16 cellular contexts compared by ENCODE assay signal in the genomic region with DNA sequence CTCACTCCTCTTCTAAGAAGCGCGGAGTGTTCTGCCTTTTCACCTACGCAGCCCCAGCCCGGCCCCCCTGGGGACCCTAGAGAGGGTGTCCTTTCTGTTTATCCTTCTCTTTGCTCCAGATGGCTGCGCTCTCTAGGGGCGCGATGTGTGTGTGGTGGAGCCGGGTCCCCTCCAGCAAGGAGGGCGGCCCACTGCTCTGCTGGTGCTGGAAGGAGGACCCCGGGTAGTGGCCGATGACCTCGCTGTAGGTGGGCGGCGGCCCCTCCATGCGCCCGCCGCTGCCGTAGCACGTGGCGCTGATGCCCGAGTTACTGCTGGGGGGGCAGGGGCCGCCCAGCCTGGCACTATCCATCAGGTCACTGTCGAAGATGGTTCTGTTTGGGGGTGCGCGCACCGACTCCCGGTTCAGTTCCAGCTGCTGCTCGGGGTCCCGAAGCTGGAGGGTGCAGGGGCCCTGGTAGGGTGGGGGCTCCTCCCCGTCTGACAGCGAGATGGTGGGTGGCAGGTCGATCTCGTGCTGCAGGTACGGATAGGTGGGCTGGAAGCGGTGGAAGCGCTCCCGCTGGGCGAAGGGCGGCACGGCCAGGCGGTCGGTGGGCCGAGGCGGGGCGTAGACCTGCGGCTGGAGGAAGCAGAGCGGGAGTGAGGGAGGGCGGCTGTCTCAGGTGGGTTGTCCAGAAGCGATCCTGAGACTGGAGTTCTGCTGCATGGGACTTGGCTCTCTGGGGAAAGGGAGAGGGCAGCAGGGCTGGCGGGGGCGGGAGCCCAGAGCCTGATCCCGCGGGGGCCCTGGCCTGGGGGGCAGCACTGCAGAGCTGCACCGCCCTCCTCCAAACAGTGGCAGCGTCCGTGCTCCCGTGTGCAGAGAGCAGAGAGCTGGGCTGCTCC. TPM values are rescaled to one million over a fixed set of nuclear protein-coding genes. Genes with fewer than 3 reads are reported as not detected.
DNase-seq lines count a peak whose midpoint lies in the region; ATAC-seq and TF ChIP-seq lines count a peak whose summit lies in the region.
"Had no signal": no experiment of that assay in that cellular context is flagged by ENCODE, and none has a peak within 500 bp of the region (broad histone marks: within the 10 kb centered on the region; RNA-seq: fewer than 3 reads in every experiment).

No MANE protein-coding gene starts in this region.

- H3K27me3 Mint-ChIP-seq in type B pancreatic cell = peaks cover 18% of the 10 kb centered on the region
- H3K27me3 Mint-ChIP-seq: naive B cell had no signal

- no peak overlapping the region for H2AFZ ChIP-seq in SK-N-SH (ENCODE audit: low read depth)

- H3K4me1 ChIP-seq in SK-N-SH (ENCODE audit: control insufficient read depth in 1 of 2, insufficient read depth in 2 of 2, low read depth in 1 of 2, low read length in 1 of 2) = peaks cover 0 to 4% of the 10 kb centered on the region in 2 experiments; a peak in 1 of 4 replicates

- H3K4me3 Mint-ChIP-seq in type B pancreatic cell = no peak overlapping the region
- H3K4me3 Mint-ChIP-seq: naive B cell; T-helper 2 cell treated with Interferon-gamma antibody and Interleukin-4, amounts not matched to agents 5 μg/mL and 100 μg/mL, for 36 hours had no signal

- 97% methylated on average over 31 of the region's 57 CpGs for WGBS in SK-N-SH (ENCODE audit: low lambda C conversion rate)

- ATAC-seq in SK-N-SH treated with all-trans-retinoic acid at 6 μM for 48 hours (no peak), GM19452 (IDR thresholded peaks at IDR 0.05; ENCODE audit: unreplicated experiment) (no peak)

- POLR2A ChIA-PET in SK-N-SH (lab: Yijun Ruan, JAX) = no interaction called here

- H3K9me3 ChIP-seq in SK-N-SH = no peaks in the 10 kb centered on the region
- H3K9me3 ChIP-seq: sigmoid colon had no signal

- H3K36me3 Mint-ChIP-seq in type B pancreatic cell = no peaks in the 10 kb centered on the region

- H3F3A ChIP-seq in SK-N-SH (replicated peaks; ENCODE audit: insufficient read depth) = no peaks in the 10 kb centered on the region

- TF ChIP-seq RAD21 in SK-N-SH (IDR thresholded peaks at IDR 0.05; ENCODE audit: low read length) = no peak

- no peak overlapping the region for H3K27ac Mint-ChIP-seq in type B pancreatic cell
- H3K27ac Mint-ChIP-seq: naive B cell; T-helper 2 cell treated with Interferon-gamma antibody and Interleukin-4, amounts not matched to agents 5 μg/mL and 100 μg/mL, for 36 hours had no signal

- CTCF ChIA-PET in SK-N-SH (lab: Yijun Ruan, JAX) = interaction anchor here (1.7 to 3.2 kb wide), 2 partner anchors 56 to 434 kb away, joined by 7 to 32 read pairs; no protein-coding TSS in a partner anchor

- peaks cover 6% of the 10 kb centered on the region for H3K4me1 Mint-ChIP-seq in type B pancreatic cell (ENCODE audit: unreplicated experiment)

- H3K27ac ChIP-seq in SK-N-SH (ENCODE audit: low read depth in 2 of 2, low read length in 1 of 2) = no peak overlapping the region
- H3K27ac ChIP-seq: sigmoid colon had no signal

- H3K9ac ChIP-seq in SK-N-SH = no peak overlapping the region

- peak; percentile 22 for DNase-seq in SK-N-SH
- DNase-seq in activated CD8-positive, alpha-beta memory T cell treated with anti-CD3 and anti-CD28 coated beads, Interleukin-2, amount 50 U/mL, for 4 hours = peak; percentile 13
- DNase-seq in islet precursor cell = peak; percentile 35
- peak; percentile 65 for DNase-seq in type B pancreatic cell (ENCODE audit: extremely low spot score, unreplicated experiment)
- no peak for DNase-seq in EL
- DNase-seq in NCI-H146 treated with DMSO at 0.1 percent for 48 hours (lab: John Stamatoyannopoulos, UW; ENCODE audit: unreplicated experiment) = no peak
- DNase-seq: activated CD4-positive, alpha-beta T cell treated with anti-CD3 and anti-CD28 coated beads, Interleukin-2, amount 50 U/mL, for 4 hours; activated naive CD4-positive, alpha-beta T cell treated with Interleukin-2 at 50 U/mL for 16 hours; naive B cell; NCI-H1048; NCI-H446; sigmoid colon had no signal

- no peaks in the 10 kb centered on the region for H3K9me2 ChIP-seq in SK-N-SH

- H3K4me2 ChIP-seq in SK-N-SH = no peak overlapping the region

- H3K4me3 ChIP-seq in SK-N-SH (ENCODE audit: low read depth in 2 of 2, low read length in 1 of 2) = no peak overlapping the region
- H3K4me3 ChIP-seq: sigmoid colon had no signal

- no peaks in the 10 kb centered on the region for H3K79me2 ChIP-seq in SK-N-SH (ENCODE audit: insufficient read depth)

- no peaks in the 10 kb centered on the region for H3K9me3 Mint-ChIP-seq in type B pancreatic cell
- H3K9me3 Mint-ChIP-seq: naive B cell; T-helper 2 cell treated with Interferon-gamma antibody and Interleukin-4, amounts not matched to agents 5 μg/mL and 100 μg/mL, for 36 hours had no signal

- no peak for TF ChIP-seq CTCF in SK-N-SH (IDR thresholded peaks at IDR 0.05)
- TF ChIP-seq CTCF in type B pancreatic cell (conservative IDR thresholded peaks at IDR 0.05) = no peak

- TF ChIP-seq EP300 in SK-N-SH (IDR thresholded peaks at IDR 0.05; ENCODE audit: borderline replicate concordance in 1 of 2, low read depth in 1 of 2, low read length in 1 of 2) = no peak

- H4K20me1 ChIP-seq in SK-N-SH (ENCODE audit: insufficient read depth) = peaks cover 7% of the 10 kb centered on the region

- H3K27me3 ChIP-seq in SK-N-SH (ENCODE audit: insufficient read depth) = no peaks in the 10 kb centered on the region
- H3K27me3 ChIP-seq: sigmoid colon had no signal

- H3K36me3 ChIP-seq in SK-N-SH (replicated peaks in 1 of 2; ENCODE audit: control insufficient read depth in 1 of 2, insufficient read depth in 2 of 2, low read length in 1 of 2) = peaks cover 7 to 56% of the 10 kb centered on the region in 2 experiments

TF ChIP-seq in SK-N-SH, 30 proteins besides CTCF, POLR2A, EP300 and RAD21 (continues in another document):
- TF ChIP-seq TEAD4 (IDR thresholded peaks at IDR 0.05; ENCODE audit: borderline replicate concordance, insufficient read depth) (no peak), SMC3 (IDR thresholded peaks at IDR 0.05; ENCODE audit: low read depth, low read length) (no peak), FOSL2 (IDR thresholded peaks at IDR 0.05; ENCODE audit: borderline replicate concordance, low read depth) (no peak), RFX5 (IDR thresholded peaks at IDR 0.05; ENCODE audit: low read length) (no peak), MXI1 (IDR thresholded peaks at IDR 0.05; ENCODE audit: low read depth, low read length) (no peak)
- TF ChIP-seq, protein P1, sequence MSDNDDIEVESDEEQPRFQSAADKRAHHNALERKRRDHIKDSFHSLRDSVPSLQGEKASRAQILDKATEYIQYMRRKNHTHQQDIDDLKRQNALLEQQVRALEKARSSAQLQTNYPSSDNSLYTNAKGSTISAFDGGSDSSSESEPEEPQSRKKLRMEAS (IDR thresholded peaks at IDR 0.05; ENCODE audit: low read depth) = no peak

TF ChIP-seq in SK-N-SH treated with all-trans-retinoic acid at 6 μM for 48 hours, 23 proteins besides CTCF, POLR2A, EP300 and RAD21 (continues in another document):
- TF ChIP-seq ARNTL (CRISPR knock-in tag; IDR thresholded peaks at IDR 0.05; ENCODE audit: borderline replicate concordance, low read depth) (no peak), TSHZ2 (CRISPR knock-in tag; IDR thresholded peaks at IDR 0.05) (no peak), ZNF70 (CRISPR knock-in tag; IDR thresholded peaks at IDR 0.05) (no peak), SNAI2 (CRISPR knock-in tag; IDR thresholded peaks at IDR 0.05) (no peak), ISL1 (CRISPR knock-in tag; IDR thresholded peaks at IDR 0.05) (no peak), ZNF565 (CRISPR knock-in tag; conservative IDR thresholded peaks at IDR 0.05; ENCODE audit: low read depth) (no peak), ESRRG (CRISPR knock-in tag; IDR thresholded peaks at IDR 0.05) (no peak), ZFP30 (CRISPR knock-in tag; IDR thresholded peaks at IDR 0.05) (no peak)

RNA-seq across cellular contexts. Expression of gene ZBP1, which starts 32.0 kb away (rescaled TPM):
- not detected in 2 replicates for polyA plus RNA-seq in SK-N-SH (2012; rRNA removed)
- polyA plus RNA-seq in SK-N-SH (2012; cell fraction: cytosol; rRNA removed) = not detected in 2 replicates
- polyA plus RNA-seq in SK-N-SH (2012; cell fraction: nucleus; rRNA removed) = not detected in 2 replicates
- total RNA-seq in type B pancreatic cell (ENCODE audit: low replicate concordance) = not detected in 2 replicates
- total RNA-seq: kidney epithelial cell had no signal

RNA-seq across cellular contexts. Expression of gene PMEPA1, which starts 57.6 kb away (rescaled TPM):
- 5.9 and 7.1 TPM in 2 replicates for polyA plus RNA-seq in SK-N-SH (2012; rRNA removed)
- 6.1 and 6.8 TPM in 2 replicates for polyA plus RNA-seq in SK-N-SH (2012; cell fraction: cytosol; rRNA removed)
- polyA plus RNA-seq in SK-N-SH (2012; cell fraction: nucleus; rRNA removed) = 7.9 and 8.1 TPM in 2 replicates
- total RNA-seq in type B pancreatic cell (ENCODE audit: low replicate concordance) = 4.3 and 8.8 TPM in 2 replicates

Comparison
In these comparisons a context has a peak if more than half of its experiments do, and no peak if none do; other contexts are left out.
1. DNase-seq: peak in SK-N-SH (single experiment), activated CD8-positive, alpha-beta memory T cell treated with anti-CD3 and anti-CD28 coated beads, Interleukin-2, amount 50 U/mL, for 4 hours (single experiment), islet precursor cell (single experiment) and type B pancreatic cell (single experiment); none in EL (single experiment) and NCI-H146 treated with DMSO at 0.1 percent for 48 hours (single experiment).